ENCODE assay signal across 1 cellular context in genomic region chr1:71587961-71588360, GRCh38.
TF ChIP-seq lines count a peak whose summit lies in the region.

No MANE protein-coding gene starts in this region.

TF ChIP-seq in GM23338, 12 proteins besides CTCF, POLR2A, EP300 and RAD21 (continued from another document):
- TF ChIP-seq ZNF462 (CRISPR knock-in tag; IDR thresholded peaks at IDR 0.05): no peak
- no peak for TF ChIP-seq POLR2AphosphoS5 (IDR thresholded peaks at IDR 0.05; ENCODE audit: low read depth)
- TF ChIP-seq NANOG (IDR thresholded peaks at IDR 0.05; ENCODE audit: borderline replicate concordance): no peak
- TF ChIP-seq JUNB (IDR thresholded peaks at IDR 0.05; ENCODE audit: unreplicated experiment): no peak
- TF ChIP-seq ZNF114 (CRISPR knock-in tag; IDR thresholded peaks at IDR 0.05): no peak
